Comparison of ENCODE assay signal across 15 cellular contexts in the genomic region with DNA sequence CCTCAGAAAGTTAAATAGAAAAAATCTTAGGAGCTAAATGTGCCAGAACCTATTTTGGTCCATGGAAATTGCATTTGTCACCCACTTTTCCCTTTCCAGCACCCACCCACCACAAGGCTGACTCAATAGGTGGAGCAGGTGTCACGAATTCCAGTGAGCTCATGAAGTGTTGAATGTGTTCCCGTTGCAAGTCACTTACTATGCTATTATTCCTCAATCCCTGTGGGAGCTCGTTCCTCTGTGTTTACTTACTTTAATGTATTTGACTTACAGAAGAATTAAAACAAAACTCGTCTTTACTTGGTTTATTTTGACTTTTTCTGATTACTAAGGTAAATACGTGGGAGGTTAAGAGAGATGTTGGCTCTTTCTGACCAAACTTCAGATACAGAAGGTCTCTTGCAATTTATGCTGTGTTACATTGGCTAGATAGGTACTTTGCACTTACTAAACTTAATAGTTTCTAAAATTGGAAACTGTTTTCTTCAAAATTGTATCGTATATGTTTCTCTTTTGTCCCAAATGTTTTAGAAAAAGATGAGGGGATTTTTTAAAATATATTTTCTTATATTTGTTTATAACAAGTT.
A peak's percentile ranks its signal among the peaks of the same experiment; 100 is the strongest.
DNase-seq lines count a peak whose midpoint lies in the region; TF ChIP-seq lines count a peak whose summit lies in the region.
"Had no signal": no experiment of that assay in that cellular context is flagged by ENCODE, and none has a peak within 500 bp of the region (broad histone marks: within the 10 kb centered on the region; RNA-seq: fewer than 3 reads in every experiment).

No MANE protein-coding gene starts in this region.

- H3K4me3 ChIP-seq in fibroblast of mammary gland (ENCODE audit: control insufficient read depth, low read depth, low read length) = no peak overlapping the region
- H3K4me3 ChIP-seq: dorsolateral prefrontal cortex, prostate gland, thyroid gland had no signal

- TF ChIP-seq CTCF in fibroblast of mammary gland (conservative IDR thresholded peaks at IDR 0.05; ENCODE audit: control insufficient read depth, insufficient read depth, low read depth, low read length) = no peak

- DNase-seq in NCI-H2107 treated with DMSO at 0.1 percent for 48 hours (lab: John Stamatoyannopoulos, UW; ENCODE audit: unreplicated experiment) = peak; percentile 65
- DNase-seq in NCI-H2107 (lab: John Stamatoyannopoulos, UW) = no peak
- DNase-seq in NCI-H69 (lab: John Stamatoyannopoulos, UW) = peak; percentile 81
- DNase-seq in fibroblast of mammary gland (ENCODE audit: low read depth) = peak; percentile 70
- DNase-seq in renal cortical epithelial cell (ENCODE audit: low read depth) = peak; percentile 94
- no peak for DNase-seq in middle frontal gyrus (ENCODE audit: extremely low spot score, low spot score)
- DNase-seq in erythroblast (lab: John Stamatoyannopoulos, UW) = no peak
- DNase-seq in activated CD4-positive, alpha-beta T cell treated with anti-CD3 and anti-CD28 coated beads for 4 hours = no peak
- DNase-seq: activated CD4-positive, CD25-positive, alpha-beta regulatory T cell; activated T-cell treated with anti-CD3 and anti-CD28 coated beads, Interleukin-2, amount 50 U/mL, for 1 hour; amniotic stem cell; Calu3; thyroid gland had no signal

- TF ChIP-seq POLR2A in erythroblast (IDR thresholded peaks at IDR 0.05; ENCODE audit: low read length) = no peak

Comparison
In these comparisons a context has a peak if more than half of its experiments do, and no peak if none do; other contexts are left out.
1. DNase-seq: peak in NCI-H2107 treated with DMSO at 0.1 percent for 48 hours (single experiment), NCI-H69 (single experiment), fibroblast of mammary gland (single experiment) and renal cortical epithelial cell (single experiment); none in NCI-H2107 (single experiment), middle frontal gyrus (single experiment), erythroblast (0 of 2) and activated CD4-positive, alpha-beta T cell treated with anti-CD3 and anti-CD28 coated beads for 4 hours (0 of 2).